ENCODE assay signal across 15 cellular contexts in genomic region chr20:11919571-11919970, GRCh38. TPM values are rescaled to one million over a fixed set of nuclear protein-coding genes. Genes with fewer than 3 reads are reported as not detected.
DNase-seq lines count a peak whose midpoint lies in the region; ATAC-seq and TF ChIP-seq lines count a peak whose summit lies in the region.
"Had no signal": no experiment of that assay in that cellular context is flagged by ENCODE, and none has a peak within 500 bp of the region (broad histone marks: within the 10 kb centered on the region; RNA-seq: fewer than 3 reads in every experiment).

No MANE protein-coding gene starts in this region.

- H2BK12ac ChIP-seq in mesenchymal stem cell (ENCODE audit: low read length in 2 of 2) = no peak overlapping the region

- H2AFZ ChIP-seq in mammary epithelial cell (ENCODE audit: low read depth, low read length) (no peak overlapping the region), mesenchymal stem cell (ENCODE audit: low read depth, low read length) (no peak overlapping the region)

- H3K79me2 ChIP-seq in mammary epithelial cell (ENCODE audit: insufficient read depth, low read length) = peaks cover 74% of the 10 kb centered on the region

- ATAC-seq in HG02759 (IDR thresholded peaks at IDR 0.05; ENCODE audit: unreplicated experiment) = no peak
- ATAC-seq in aorta (ENCODE audit: low FRiP score) = no peak
- ATAC-seq: A549, GM12878 had no signal

- no peak overlapping the region for H3K4me3 ChIP-seq in mammary epithelial cell (replicated peaks in 1 of 3; ENCODE audit: insufficient read depth in 1 of 3, low read depth in 2 of 3, low read length in 3 of 3)
- H3K4me3 ChIP-seq in mesenchymal stem cell (ENCODE audit: insufficient read depth in 1 of 2, low read depth in 1 of 2, low read length in 2 of 2) = peak overlapping the region in 1 of 2 experiments; percentile 80
- peak overlapping the region; percentile 23 for H3K4me3 ChIP-seq in suprapubic skin
- H3K4me3 ChIP-seq in aorta (ENCODE audit: low read length in 2 of 2) = no peak overlapping the region
- H3K4me3 ChIP-seq: A549, GM12878 had no signal

- H3K36me3 Mint-ChIP-seq in activated naive CD4-positive, alpha-beta T cell treated with anti-CD3 and anti-CD28 coated beads for 36 hours (ENCODE audit: low read depth) = no peaks in the 10 kb centered on the region
- H3K36me3 Mint-ChIP-seq: IgD-negative memory B cell had no signal

- H3K14ac ChIP-seq in mesenchymal stem cell (ENCODE audit: low read length in 2 of 2) = no peak overlapping the region

- H4K20me1 ChIP-seq in mammary epithelial cell (ENCODE audit: insufficient read depth, low read length) = no peaks in the 10 kb centered on the region

- no peak overlapping the region for H2BK15ac ChIP-seq in mesenchymal stem cell (ENCODE audit: low read depth, poor library complexity, severe bottlenecking)

- no peak overlapping the region for H4K91ac ChIP-seq in mesenchymal stem cell (ENCODE audit: low read length)

- no peak for TF ChIP-seq POLR2A in suprapubic skin (IDR thresholded peaks at IDR 0.05)

- no peak overlapping the region for H3K9ac ChIP-seq in mammary epithelial cell (ENCODE audit: insufficient read depth, low read length)
- peak overlapping the region; percentile 79 for H3K9ac ChIP-seq in mesenchymal stem cell (ENCODE audit: low read length)

- TF ChIP-seq CTCF in mammary epithelial cell (conservative IDR thresholded peaks at IDR 0.05 in 1 of 2, IDR thresholded peaks at IDR 0.05 in 1 of 2; ENCODE audit: extremely low read depth in 1 of 2, insufficient read depth in 1 of 2, low read depth in 1 of 2, low read length in 2 of 2) (no peak), suprapubic skin (IDR thresholded peaks at IDR 0.05) (no peak)

- peaks cover 7% of the 10 kb centered on the region for H3K36me3 ChIP-seq in mammary epithelial cell (ENCODE audit: insufficient read depth, low read length)
- peaks cover 13 to 24% of the 10 kb centered on the region in 2 experiments for H3K36me3 ChIP-seq in mesenchymal stem cell (ENCODE audit: control insufficient read depth in 1 of 2, insufficient read depth in 2 of 2, low read depth in 1 of 2, low read length in 2 of 2)
- peaks cover 20% of the 10 kb centered on the region for H3K36me3 ChIP-seq in suprapubic skin
- peaks cover 0 to 9% of the 10 kb centered on the region in 2 donors for H3K36me3 ChIP-seq in aorta (ENCODE audit: control insufficient read depth in 1 of 2, insufficient read depth in 2 of 2, low read length in 1 of 2)

- no peak overlapping the region for H3K18ac ChIP-seq in mesenchymal stem cell (ENCODE audit: low read depth in 1 of 2, low read length in 2 of 2)

- H3K27me3 ChIP-seq in mammary epithelial cell (ENCODE audit: insufficient read depth, low read length) = no peaks in the 10 kb centered on the region
- H3K27me3 ChIP-seq in mesenchymal stem cell (ENCODE audit: control insufficient read depth in 1 of 2, insufficient read depth in 1 of 2, low read length in 2 of 2) = no peaks in the 10 kb centered on the region
- no peaks in the 10 kb centered on the region for H3K27me3 ChIP-seq in suprapubic skin
- no peaks in the 10 kb centered on the region for H3K27me3 ChIP-seq in aorta (ENCODE audit: control insufficient read depth in 1 of 2, insufficient read depth in 2 of 2, low read length in 1 of 2)

- WGBS in mammary epithelial cell (ENCODE audit: low coverage, missing lambda C conversion rate) = 58% methylated on average over 7 of the region's 7 CpGs
- WGBS in mesenchymal stem cell = 93% methylated on average over 7 of the region's 7 CpGs
- WGBS in suprapubic skin = 86% methylated on average over 7 of the region's 7 CpGs
- 91 to 92% methylated on average over 7 of the region's 7 CpGs for WGBS in aorta, 2 donors

- H3K4me2 ChIP-seq in mammary epithelial cell (ENCODE audit: insufficient read depth, low read depth, low read length) (peak overlapping the region; percentile 86), mesenchymal stem cell (ENCODE audit: low read length, poor library complexity, severe bottlenecking) (no peak overlapping the region)
- H3K4me2 ChIP-seq: A549 had no signal

- CTCF ChIA-PET in mammary epithelial cell (lab: Charles Lee; ENCODE audit: low non-redundant PET) = no interaction called here
- CTCF ChIA-PET in activated naive CD4-positive, alpha-beta T cell treated with anti-CD3 and anti-CD28 coated beads for 36 hours (lab: Charles Lee) = no interaction called here

- no peak overlapping the region for H3K27ac Mint-ChIP-seq in activated naive CD4-positive, alpha-beta T cell treated with anti-CD3 and anti-CD28 coated beads for 36 hours
- H3K27ac Mint-ChIP-seq: IgD-negative memory B cell had no signal

- no TSS peak for BruUV-seq in mammary epithelial cell (replicated peaks; lab: Mats Ljungman, UMichigan)

- peaks cover 37% of the 10 kb centered on the region for H3K4me1 ChIP-seq in mammary epithelial cell (ENCODE audit: insufficient read depth, low read length)
- no peaks in the 10 kb centered on the region for H3K4me1 ChIP-seq in mesenchymal stem cell (ENCODE audit: control insufficient read depth, insufficient read depth, low read depth, low read length)
- H3K4me1 ChIP-seq in suprapubic skin = peaks cover 50% of the 10 kb centered on the region
- no peaks in the 10 kb centered on the region for H3K4me1 ChIP-seq in aorta (ENCODE audit: control insufficient read depth in 1 of 2, insufficient read depth in 2 of 2, low read length in 2 of 2)
- H3K4me1 ChIP-seq: A549 had no signal

- DNase-seq in NCI-H1105 treated with DMSO at 0.1 percent for 48 hours (lab: John Stamatoyannopoulos, UW) (peak; percentile 64), NCI-H1105 (lab: John Stamatoyannopoulos, UW) (no peak), mammary epithelial cell (no peak), mesenchymal stem cell (no peak), suprapubic skin (ENCODE audit: low spot score in 2 of 2) (no peak), aorta (no peak)
- no peak for DNase-seq in activated naive CD4-positive, alpha-beta T cell treated with anti-CD3 and anti-CD28 coated beads for 36 hours
- DNase-seq: activated CD8-positive, alpha-beta memory T cell treated with anti-CD3 and anti-CD28 coated beads, Interleukin-2, amount 50 U/mL, for 48 hours; H7; NCI-H2227 treated with DMSO at 0.1 percent for 48 hours; stimulated activated naive CD4-positive, alpha-beta T cell treated with Interleukin-2 at 50 U/mL for 16 hours had no signal

- intact Hi-C loops in mammary epithelial cell (cut with micrococcal nuclease) = loop anchor here (2.0 to 5.0 kb wide), 3 partner anchors 107 to 243 kb away; no protein-coding TSS in a partner anchor
- intact Hi-C loops in activated naive CD4-positive, alpha-beta T cell treated with anti-CD3 and anti-CD28 coated beads for 36 hours (cut with micrococcal nuclease) = no loop called here
- intact Hi-C loops in aorta (cut with DNase I) = no loop called here

- peaks cover 17% of the 10 kb centered on the region for H3K79me1 ChIP-seq in mesenchymal stem cell (replicated peaks; ENCODE audit: low read length, poor library complexity, severe bottlenecking)

- no peak overlapping the region for H2BK120ac ChIP-seq in mesenchymal stem cell (ENCODE audit: low read depth, low read length)

- TF ChIP-seq EP300 in suprapubic skin (IDR thresholded peaks at IDR 0.05) = no peak

- H3K4ac ChIP-seq in mesenchymal stem cell (ENCODE audit: low read depth in 1 of 2, low read length in 2 of 2) = no peak overlapping the region

- H3K9me3 ChIP-seq in mammary epithelial cell (replicated peaks; ENCODE audit: insufficient read depth, low read length) (no peaks in the 10 kb centered on the region), mesenchymal stem cell (ENCODE audit: control insufficient read depth, low read length) (no peaks in the 10 kb centered on the region), suprapubic skin (no peaks in the 10 kb centered on the region), aorta (ENCODE audit: control insufficient read depth, low read length) (no peaks in the 10 kb centered on the region)
- H3K9me3 ChIP-seq: A549 had no signal

- H3K27me3 Mint-ChIP-seq in activated naive CD4-positive, alpha-beta T cell treated with anti-CD3 and anti-CD28 coated beads for 36 hours (ENCODE audit: low read depth) = no peaks in the 10 kb centered on the region
- H3K27me3 Mint-ChIP-seq: IgD-negative memory B cell had no signal

- H2BK5ac ChIP-seq in mesenchymal stem cell (ENCODE audit: low read depth, low read length, poor library complexity, severe bottlenecking) = no peak overlapping the region

- H4K8ac ChIP-seq in mesenchymal stem cell (ENCODE audit: low read length) = no peak overlapping the region

- no peak overlapping the region for H3K4me3 Mint-ChIP-seq in activated naive CD4-positive, alpha-beta T cell treated with anti-CD3 and anti-CD28 coated beads for 36 hours
- H3K4me3 Mint-ChIP-seq: IgD-negative memory B cell had no signal

- H3K23ac ChIP-seq in mesenchymal stem cell (ENCODE audit: low read length in 2 of 2) = no peak overlapping the region

- no peaks in the 10 kb centered on the region for H3K9me3 Mint-ChIP-seq in activated naive CD4-positive, alpha-beta T cell treated with anti-CD3 and anti-CD28 coated beads for 36 hours

- H3K27ac ChIP-seq in mammary epithelial cell (ENCODE audit: insufficient read depth, low read depth, low read length) (peak overlapping the region; percentile 0), mesenchymal stem cell (ENCODE audit: low read length, poor library complexity, severe bottlenecking) (no peak overlapping the region), suprapubic skin (no peak overlapping the region), aorta (ENCODE audit: low read depth in 1 of 2, low read length in 2 of 2) (no peak overlapping the region)
- H3K27ac ChIP-seq: A549 had no signal

- H2AK5ac ChIP-seq in mesenchymal stem cell (ENCODE audit: low read length, severe bottlenecking) = no peak overlapping the region

- in situ Hi-C loops in mammary epithelial cell (cut with MboI; ENCODE audit: low sequenced_read_pairs in 2 of 2) = no loop called here

- dilution Hi-C loops in mammary epithelial cell (cut with HindIII; ENCODE audit: low sequenced_read_pairs) = no loop called here

- H3K4me1 Mint-ChIP-seq in activated naive CD4-positive, alpha-beta T cell treated with anti-CD3 and anti-CD28 coated beads for 36 hours (ENCODE audit: low read depth) = peaks cover 3% of the 10 kb centered on the region
- H3K4me1 Mint-ChIP-seq: IgD-negative memory B cell had no signal

RNA-seq across cellular contexts. Expression of gene BTBD3, which starts 1.9 kb away (rescaled TPM):
- total RNA-seq in mammary epithelial cell (10 to 100 TPM; 32.2 to 41.0 TPM), suprapubic skin (10 to 100 TPM; 39.0 to 62.1 (median 44.6) TPM), aorta (10 to 100 TPM; 25.0 to 25.6 TPM)
- polyA plus RNA-seq in mammary epithelial cell (19.0 TPM), aorta (1 to 10 TPM; 5.1 to 9.5 TPM)
- 30.8 TPM for polyA minus RNA-seq in mammary epithelial cell
- polyA plus RNA-seq in mesenchymal stem cell (2013, experiment 1 of 2) = 12.2 TPM
- polyA plus RNA-seq in mesenchymal stem cell (2013, experiment 2 of 2) = 11.2 TPM
- 1 to 10 TPM; 7.2 to 8.2 TPM for total RNA-seq in activated naive CD4-positive, alpha-beta T cell treated with anti-CD3 and anti-CD28 coated beads for 36 hours
- polyA plus RNA-seq: IgD-negative memory B cell had no signal
